In the genomic region with DNA sequence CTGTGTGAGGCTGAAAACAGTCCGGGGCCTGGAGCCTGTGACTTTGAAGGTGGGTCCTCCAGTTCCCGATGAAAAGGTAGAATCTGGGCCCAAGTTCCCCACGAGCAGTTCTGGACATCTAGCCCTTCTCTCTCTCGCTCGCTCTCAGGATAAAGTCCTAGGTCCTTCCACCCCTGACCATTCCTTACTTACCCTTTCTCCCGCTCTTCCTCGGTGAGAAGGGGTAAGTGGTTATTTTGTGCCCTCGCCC, we compare ENCODE assay signal across 8 cellular contexts. TPM values are rescaled to one million over a fixed set of nuclear protein-coding genes. Genes with fewer than 3 reads are reported as not detected.
DNase-seq lines count a peak whose midpoint lies in the region; ATAC-seq and TF ChIP-seq lines count a peak whose summit lies in the region.

No MANE protein-coding gene starts in this region.

- H3F3A ChIP-seq in PC-3 (ENCODE audit: low read length, unreplicated experiment), result no peaks in the 10 kb centered on the region

- intact Hi-C loops in PC-3 (cut with micrococcal nuclease), result loop anchor here (2.0 to 10.0 kb wide), 3 partner anchors 44 to 467 kb away; partner anchors contain the start of gene LRRN3

- H3K27me3 Mint-ChIP-seq in endothelial cell (ENCODE audit: unreplicated experiment) (peaks cover 3% of the 10 kb centered on the region), osteocyte (ENCODE audit: unreplicated experiment) (peaks cover 2% of the 10 kb centered on the region)

- peak overlapping the region; percentile 88 for H3K4me3 Mint-ChIP-seq in endothelial cell (ENCODE audit: unreplicated experiment)
- peak overlapping the region; percentile 73 for H3K4me3 Mint-ChIP-seq in osteocyte (ENCODE audit: unreplicated experiment)

- H3K27ac ChIP-seq in PC-3 (ENCODE audit: low read length), result peak overlapping the region; percentile 84

- H3K27me3 ChIP-seq in PC-3 (ENCODE audit: low read length), result no peaks in the 10 kb centered on the region

- peaks cover 42% of the 10 kb centered on the region for H3K4me1 ChIP-seq in PC-3 (ENCODE audit: insufficient read depth, low read length)

- H3K4me1 Mint-ChIP-seq in endothelial cell (ENCODE audit: unreplicated experiment) (no peaks in the 10 kb centered on the region), osteocyte (ENCODE audit: unreplicated experiment) (peaks cover 42% of the 10 kb centered on the region)

- H3K4me3 ChIP-seq in PC-3 (ENCODE audit: low read length), result peak overlapping the region; percentile 81

- no peaks in the 10 kb centered on the region for H3K36me3 Mint-ChIP-seq in endothelial cell (ENCODE audit: low read depth, unreplicated experiment)
- peaks cover 11% of the 10 kb centered on the region for H3K36me3 Mint-ChIP-seq in osteocyte (ENCODE audit: unreplicated experiment)

- DNase-seq in G401 (ENCODE audit: low spot score), result peak; percentile 68
- DNase-seq in PC-3, result no peak
- DNase-seq in endothelial cell (ENCODE audit: low spot score), result no peak
- no peak for DNase-seq in osteocyte (ENCODE audit: extremely low spot score, unreplicated experiment)
- no peak for DNase-seq in medulla oblongata (ENCODE audit: extremely low spot score)
- DNase-seq in H4 (ENCODE audit: low spot score), result no peak
- no peak for DNase-seq in SIG-M5 treated with dmso at 0.1 percent for 504 hours (lab: John Stamatoyannopoulos, UW; ENCODE audit: unreplicated experiment)
- DNase-seq in GM19240 (ENCODE audit: insufficient read length, low spot score), result no peak

- peak overlapping the region; percentile 58 for H2AFZ ChIP-seq in PC-3 (ENCODE audit: low read length)

- H3K9ac ChIP-seq in PC-3 (ENCODE audit: low read length), result peak overlapping the region; percentile 99

- no peak for ATAC-seq in PC-3

- in situ Hi-C loops in G401 (cut with HindIII; ENCODE audit: low sequenced_read_pairs), result no loop called here

- no peaks in the 10 kb centered on the region for H3K9me3 ChIP-seq in PC-3 (ENCODE audit: low read length)

- H3K9me2 ChIP-seq in PC-3 (replicated peaks; ENCODE audit: low read length), result no peaks in the 10 kb centered on the region

- H3K79me2 ChIP-seq in PC-3 (ENCODE audit: low read length), result peaks cover 39% of the 10 kb centered on the region

- POLR2A ChIA-PET in PC-3 (lab: Charles Lee; ENCODE audit: unreplicated experiment), result interaction anchor here (1.5 kb wide), 1 partner anchor 63 kb away, joined by 8 read pairs; no protein-coding TSS in a partner anchor

- H3K4me2 ChIP-seq in PC-3 (ENCODE audit: low read length), result peak overlapping the region; percentile 80

- H3K9me3 Mint-ChIP-seq in endothelial cell (ENCODE audit: unreplicated experiment) (no peaks in the 10 kb centered on the region), osteocyte (ENCODE audit: unreplicated experiment) (no peaks in the 10 kb centered on the region)

- no peak for TF ChIP-seq CTCF in PC-3 (conservative IDR thresholded peaks at IDR 0.05; ENCODE audit: low read depth, low read length)
- no peak for TF ChIP-seq CTCF in endothelial cell (IDR thresholded peaks at IDR 0.05; ENCODE audit: unreplicated experiment)
- no peak for TF ChIP-seq CTCF in osteocyte (IDR thresholded peaks at IDR 0.05)

- TSS peak; percentile 74 for BruUV-seq in PC-3 (replicated peaks; lab: Mats Ljungman, UMichigan)

- H3K27ac Mint-ChIP-seq in endothelial cell (ENCODE audit: unreplicated experiment) (no peak overlapping the region), osteocyte (ENCODE audit: unreplicated experiment) (peak overlapping the region; percentile 88)

- CTCF ChIA-PET in PC-3 (lab: Charles Lee), result no interaction called here

- no peaks in the 10 kb centered on the region for H4K20me1 ChIP-seq in PC-3 (ENCODE audit: low read length)

- peaks cover 14% of the 10 kb centered on the region for H3K36me3 ChIP-seq in PC-3 (ENCODE audit: low read depth, low read length)

RNA-seq across cellular contexts. Expression of gene IMMP2L, which starts 0.7 kb away (rescaled TPM):
- 22.9 and 28.7 TPM in 2 replicates for total RNA-seq in G401 (2014; rRNA removed; shearing (Covaris generic))
- total RNA-seq in PC-3 (2014; rRNA removed), result 8.6 and 15.4 TPM in 2 replicates
- total RNA-seq in endothelial cell (ENCODE audit: unreplicated experiment), result 11.2 TPM
- 15.6 and 18.5 TPM in 2 replicates for total RNA-seq in osteocyte
- 4.0 and 8.7 TPM in 2 replicates for total RNA-seq in H4 (2014; rRNA removed; shearing (Covaris generic))
